ENCODE assay signal across 17 cellular contexts in the genomic region with DNA sequence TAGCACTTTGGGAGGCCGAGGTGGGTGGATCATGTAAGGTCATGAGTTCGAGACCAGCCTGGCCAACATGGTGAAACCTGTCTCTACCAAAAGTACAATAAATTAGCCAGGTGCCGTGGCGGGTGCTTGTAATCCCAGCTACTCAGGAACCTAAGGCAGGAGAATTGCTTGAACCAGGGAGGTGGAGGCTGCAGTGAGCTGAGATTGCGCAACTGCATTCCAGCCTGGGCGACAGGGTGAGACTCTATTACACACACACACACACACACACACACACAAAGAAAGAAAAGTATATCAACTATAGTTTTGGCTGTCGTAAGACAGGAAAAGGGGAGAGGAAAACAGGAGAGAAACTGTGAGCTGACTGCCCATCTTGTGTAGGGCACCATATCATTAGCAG.
"Had no signal": no experiment of that assay in that cellular context is flagged by ENCODE, and none has a peak within 500 bp of the region (broad histone marks: within the 10 kb centered on the region; RNA-seq: fewer than 3 reads in every experiment).

No MANE protein-coding gene starts in this region.

- ATAC-seq: activated CD8-positive, alpha-beta memory T cell treated with anti-CD3 and anti-CD28 coated beads, Interleukin-2, amount 10 ng/mL, durations not matched to agents 7 days and 5 days; activated T-cell treated with anti-CD3 and anti-CD28 coated beads, Interleukin-2, amount 50 U/mL, for 4 hours; gastroesophageal sphincter; naive thymus-derived CD8-positive, alpha-beta T cell; T-helper 17 cell had no signal

- H3K4me3 ChIP-seq: ascending aorta, cardiac muscle cell, gastroesophageal sphincter, lung had no signal

- H3K27ac ChIP-seq: ascending aorta, cardiac muscle cell, gastroesophageal sphincter, neutrophil had no signal

- H3K9me3 Mint-ChIP-seq: activated T-cell treated with anti-CD3 and anti-CD28 coated beads, Interleukin-2, amount 50 U/mL, for 4 hours; naive thymus-derived CD8-positive, alpha-beta T cell; stimulated activated naive CD8-positive, alpha-beta T cell treated with anti-CD3 and anti-CD28 coated beads, Interleukin-15, Interleukin-2, amounts not matched to agents 100 ng/mL and 50 ng/mL, for 24 hours had no signal

- H3K4me1 Mint-ChIP-seq: activated CD8-positive, alpha-beta memory T cell treated with anti-CD3 and anti-CD28 coated beads, Interleukin-2, amount 10 ng/mL, durations not matched to agents 7 days and 5 days; naive thymus-derived CD8-positive, alpha-beta T cell; T-helper 17 cell had no signal

- H3K36me3 Mint-ChIP-seq: activated CD8-positive, alpha-beta memory T cell treated with anti-CD3 and anti-CD28 coated beads, Interleukin-2, amount 10 ng/mL, durations not matched to agents 7 days and 5 days; activated naive CD8-positive, alpha-beta T cell; naive thymus-derived CD8-positive, alpha-beta T cell had no signal

- H3K4me1 ChIP-seq: ascending aorta, gastroesophageal sphincter had no signal

- DNase-seq: activated CD4-positive, CD25-positive, alpha-beta regulatory T cell; activated CD8-positive, alpha-beta memory T cell treated with anti-CD3 and anti-CD28 coated beads, Interleukin-2, amount 10 ng/mL, durations not matched to agents 7 days and 5 days; activated gamma-delta T cell; activated T-cell treated with anti-CD3 and anti-CD28 coated beads, Interleukin-2, amount 50 U/mL, for 4 hours; naive thymus-derived CD8-positive, alpha-beta T cell; stimulated activated CD4-positive, alpha-beta T cell treated with anti-CD3 and anti-CD28 coated beads, Interleukin-4, amount 100 ng/mL, for 1 hour; stimulated activated CD8-positive, alpha-beta memory T cell treated with anti-CD3 and anti-CD28 coated beads, Interleukin-4, amount 100 ng/mL, for 48 hours; T-helper 17 cell had no signal

- FAIRE-seq: colon, TTC549 had no signal

- H3K4me3 Mint-ChIP-seq: activated CD8-positive, alpha-beta memory T cell treated with anti-CD3 and anti-CD28 coated beads, Interleukin-2, amount 10 ng/mL, durations not matched to agents 7 days and 5 days; activated naive CD8-positive, alpha-beta T cell; activated T-cell treated with anti-CD3 and anti-CD28 coated beads, Interleukin-2, amount 50 U/mL, for 4 hours; naive thymus-derived CD8-positive, alpha-beta T cell; stimulated activated naive CD8-positive, alpha-beta T cell treated with anti-CD3 and anti-CD28 coated beads, Interleukin-15, Interleukin-2, amounts not matched to agents 100 ng/mL and 50 ng/mL, for 24 hours; T-helper 17 cell had no signal

- H3K27me3 Mint-ChIP-seq: activated CD8-positive, alpha-beta memory T cell treated with anti-CD3 and anti-CD28 coated beads, Interleukin-2, amount 10 ng/mL, durations not matched to agents 7 days and 5 days; activated naive CD8-positive, alpha-beta T cell; stimulated activated naive CD8-positive, alpha-beta T cell treated with anti-CD3 and anti-CD28 coated beads, Interleukin-15, Interleukin-2, amounts not matched to agents 100 ng/mL and 50 ng/mL, for 24 hours; T-helper 17 cell had no signal

- H3K9me3 ChIP-seq: ascending aorta, gastroesophageal sphincter, neutrophil had no signal

- H3K27me3 ChIP-seq: ascending aorta, cardiac muscle cell, gastroesophageal sphincter, neutrophil had no signal

- H3K27ac Mint-ChIP-seq: activated CD8-positive, alpha-beta memory T cell treated with anti-CD3 and anti-CD28 coated beads, Interleukin-2, amount 10 ng/mL, durations not matched to agents 7 days and 5 days; activated naive CD8-positive, alpha-beta T cell; naive thymus-derived CD8-positive, alpha-beta T cell; stimulated activated naive CD8-positive, alpha-beta T cell treated with anti-CD3 and anti-CD28 coated beads, Interleukin-15, Interleukin-2, amounts not matched to agents 100 ng/mL and 50 ng/mL, for 24 hours; T-helper 17 cell had no signal

- H3K36me3 ChIP-seq: ascending aorta, cardiac muscle cell, gastroesophageal sphincter, neutrophil had no signal
